9 cellular contexts compared by ENCODE assay signal in genomic region chr10:62050627-62050924, GRCh38.
A peak's percentile ranks its signal among the peaks of the same experiment; 100 is the strongest.
DNase-seq lines count a peak whose midpoint lies in the region; TF ChIP-seq lines count a peak whose summit lies in the region.
"Had no signal": no experiment of that assay in that cellular context is flagged by ENCODE, and none has a peak within 500 bp of the region (broad histone marks: within the 10 kb centered on the region; RNA-seq: fewer than 3 reads in every experiment).

No MANE protein-coding gene starts in this region.

- H3K9me3 ChIP-seq in suprapubic skin = no peaks in the 10 kb centered on the region

- intact Hi-C loops in lower leg skin (cut with DNase I; ENCODE audit: low total_unique reads) = no loop called here

- peaks cover 90% of the 10 kb centered on the region for H3K4me1 Mint-ChIP-seq in T-helper 1 cell treated with Interleukin-12 subunit alpha and Interleukin-12 subunit beta and Interleukin-4 antibody, amounts not matched to agents 30 μg/mL and 1 μg/mL, for 36 hours (ENCODE audit: low read depth)

- TF ChIP-seq CTCF in lower leg skin (IDR thresholded peaks at IDR 0.05) (no peak), suprapubic skin (IDR thresholded peaks at IDR 0.05) (no peak), GM10248 (IDR thresholded peaks at IDR 0.05; ENCODE audit: control extremely low read depth, extremely low read depth, low read depth, missing control alignments) (no peak)

- no peak for TF ChIP-seq POLR2A in lower leg skin (IDR thresholded peaks at IDR 0.05)
- no peak for TF ChIP-seq POLR2A in suprapubic skin (IDR thresholded peaks at IDR 0.05)

- peak overlapping the region; percentile 99 for H3K27ac Mint-ChIP-seq in T-helper 1 cell treated with Interleukin-12 subunit alpha and Interleukin-12 subunit beta and Interleukin-4 antibody, amounts not matched to agents 30 μg/mL and 1 μg/mL, for 36 hours

- no peaks in the 10 kb centered on the region for H3K27me3 Mint-ChIP-seq in T-helper 1 cell treated with Interleukin-12 subunit alpha and Interleukin-12 subunit beta and Interleukin-4 antibody, amounts not matched to agents 30 μg/mL and 1 μg/mL, for 36 hours (ENCODE audit: low read depth)

- peaks cover 77% of the 10 kb centered on the region for H3K4me1 ChIP-seq in suprapubic skin

- no peak for TF ChIP-seq EP300 in suprapubic skin (IDR thresholded peaks at IDR 0.05)

- peak overlapping the region; percentile 97 for H3K27ac ChIP-seq in angular gyrus (ENCODE audit: low read depth, low read length)
- peak overlapping the region; percentile 97 for H3K27ac ChIP-seq in suprapubic skin

- DNase-seq in T-helper 1 cell (no peak), lower leg skin (ENCODE audit: low spot score in 2 of 2) (no peak), suprapubic skin (ENCODE audit: low spot score in 2 of 2) (no peak), retina (no peak), NCI-H446 treated with DMSO at 0.1 percent for 48 hours (lab: John Stamatoyannopoulos, UW) (no peak), GM10248 (ENCODE audit: extremely low spot score) (no peak)
- DNase-seq: KBM-7 had no signal

- POLR2A ChIA-PET in GM10248 (lab: Yijun Ruan, JAX) = no interaction called here

- H3K27me3 ChIP-seq in suprapubic skin = no peaks in the 10 kb centered on the region

- H3K4me3 Mint-ChIP-seq in T-helper 1 cell treated with Interleukin-12 subunit alpha and Interleukin-12 subunit beta and Interleukin-4 antibody, amounts not matched to agents 30 μg/mL and 1 μg/mL, for 36 hours = peak overlapping the region; percentile 95

- CTCF ChIA-PET in GM10248 (lab: Yijun Ruan, JAX) = interaction anchor here (1.2 to 18.5 kb wide), 7 partner anchors 12 to 194 kb away, joined by 3 to 245 read pairs (median 11); no protein-coding TSS in a partner anchor

- H3K4me3 ChIP-seq in lower leg skin (ENCODE audit: low read depth, poor library complexity, severe bottlenecking) = peak overlapping the region; percentile 7
- peak overlapping the region; percentile 68 for H3K4me3 ChIP-seq in suprapubic skin

- H3K36me3 ChIP-seq in suprapubic skin = peaks cover 15% of the 10 kb centered on the region

- WGBS in lower leg skin, 2 donors = 11 to 14% methylated on average over 4 of the region's 4 CpGs
- 8% methylated on average over 4 of the region's 4 CpGs for WGBS in suprapubic skin

- H3K9me3 Mint-ChIP-seq in T-helper 1 cell treated with Interleukin-12 subunit alpha and Interleukin-12 subunit beta and Interleukin-4 antibody, amounts not matched to agents 30 μg/mL and 1 μg/mL, for 36 hours = peaks cover 3% of the 10 kb centered on the region

- peaks cover 63% of the 10 kb centered on the region for H3K36me3 Mint-ChIP-seq in T-helper 1 cell treated with Interleukin-12 subunit alpha and Interleukin-12 subunit beta and Interleukin-4 antibody, amounts not matched to agents 30 μg/mL and 1 μg/mL, for 36 hours (ENCODE audit: low read depth)
